ENCODE assay signal across 21 cellular contexts in the genomic region with DNA sequence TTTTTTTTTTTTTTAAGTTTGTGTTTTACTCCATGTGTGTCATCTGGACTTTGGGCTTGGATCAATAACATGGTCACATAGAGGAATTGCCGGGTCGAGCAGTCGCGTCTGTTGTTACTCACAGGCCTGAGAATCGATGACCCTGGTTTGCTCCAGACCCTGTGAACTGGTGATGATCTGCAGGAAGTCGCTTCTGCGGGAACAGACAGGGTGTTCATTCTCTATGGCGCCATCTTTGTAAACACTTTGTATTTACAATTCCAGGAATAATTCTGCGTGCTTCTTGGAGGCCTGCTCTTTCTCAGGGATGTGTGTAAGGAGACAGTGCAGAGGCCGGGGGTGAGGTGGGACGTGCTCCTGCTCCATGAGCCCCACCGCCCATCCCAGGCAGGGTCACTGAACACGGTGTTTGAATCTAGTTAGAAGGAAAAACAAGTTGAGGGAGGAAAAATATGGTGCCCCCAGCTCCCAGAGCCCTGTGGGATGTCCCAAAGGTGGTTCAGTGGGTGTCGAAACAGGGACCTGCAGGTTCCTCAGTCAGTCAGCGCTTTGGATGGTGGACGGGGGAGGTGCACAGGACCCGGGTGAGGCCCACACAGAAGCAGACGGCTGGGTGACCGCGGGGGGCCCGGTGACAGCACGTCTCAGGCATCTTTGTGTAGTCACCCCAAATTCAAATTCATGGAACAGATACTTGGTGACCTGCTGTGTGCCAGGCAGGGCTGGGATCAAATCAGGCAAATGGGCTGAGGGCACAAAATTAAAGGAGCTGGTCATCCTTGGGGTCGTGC. TPM values are rescaled to one million over a fixed set of nuclear protein-coding genes. Genes with fewer than 3 reads are reported as not detected.
"Had no signal": no experiment of that assay in that cellular context is flagged by ENCODE, and none has a peak within 500 bp of the region (broad histone marks: within the 10 kb centered on the region; RNA-seq: fewer than 3 reads in every experiment).

No MANE protein-coding gene starts in this region.

- H3K27ac ChIP-seq: left lung, neutrophil, SJCRH30 had no signal

- H3K27me3 ChIP-seq: gastroesophageal sphincter, left lung, right atrium auricular region had no signal

- H3K36me3 ChIP-seq: breast epithelium, neutrophil, SJCRH30 had no signal

- H3K4me3 ChIP-seq: breast epithelium, gastroesophageal sphincter, left lung, right atrium auricular region, SJCRH30 had no signal

- ATAC-seq: activated CD4-positive, CD25-positive, alpha-beta regulatory T cell treated with anti-CD3 and anti-CD28 coated beads, Interleukin-2, amount 50 U/mL, for 24 hours; left lung had no signal

- H3K36me3 Mint-ChIP-seq: type B pancreatic cell had no signal

- H3K9me3 Mint-ChIP-seq: dendritic cell treated with granulocyte-macrophage colony-stimulating factor and Interleukin-4, amounts not matched to agents 40 ng/mL and 50 ng/mL, for 4 days; T-helper 2 cell treated with Interferon-gamma antibody and Interleukin-4, amounts not matched to agents 5 μg/mL and 100 μg/mL, for 36 hours; type B pancreatic cell had no signal

- H3K27ac Mint-ChIP-seq: dendritic cell treated with granulocyte-macrophage colony-stimulating factor and Interleukin-4, amounts not matched to agents 40 ng/mL and 50 ng/mL, for 4 days; T-helper 2 cell treated with Interferon-gamma antibody and Interleukin-4, amounts not matched to agents 5 μg/mL and 100 μg/mL, for 36 hours; type B pancreatic cell had no signal

- DNase-seq: activated naive CD4-positive, alpha-beta T cell; anterior cingulate cortex; cerebellar nuclear complex; effector memory CD4-positive, alpha-beta T cell; left lung; SJCRH30; small intestine; stimulated activated CD4-positive, alpha-beta T cell treated with anti-CD3 and anti-CD28 coated beads, Interleukin-4, amount 100 ng/mL, for 24 hours; stimulated activated naive CD4-positive, alpha-beta T cell; substantia nigra; SW 1271 had no signal

- H3K4me1 ChIP-seq: breast epithelium, left lung, SJCRH30 had no signal

- FAIRE-seq: islet of Langerhans, small intestine had no signal

- H3K9me3 ChIP-seq: breast epithelium, gastroesophageal sphincter, left lung, neutrophil, right atrium auricular region, SJCRH30 had no signal

RNA-seq across cellular contexts. Expression of gene ADGRD1, which starts 58.8 kb away (rescaled TPM):
- total RNA-seq: epithelial cell of proximal tubule had no signal
